Comparison of ENCODE assay signal across 15 cellular contexts in genomic region chr7:114857605-114858004, GRCh38.
"Had no signal": no experiment of that assay in that cellular context is flagged by ENCODE, and none has a peak within 500 bp of the region (broad histone marks: within the 10 kb centered on the region; RNA-seq: fewer than 3 reads in every experiment).

No MANE protein-coding gene starts in this region.

- H2AFZ ChIP-seq: parathyroid adenoma had no signal

- H3K27ac ChIP-seq: ascending aorta, parathyroid adenoma, stomach, thoracic aorta had no signal

- DNase-seq: activated CD4-positive, alpha-beta memory T cell treated with anti-CD3 and anti-CD28 coated beads, Interleukin-2, amount 10 ng/mL, durations not matched to agents 7 days and 5 days; activated naive CD4-positive, alpha-beta T cell; cortex of kidney; effector CD8-positive, alpha-beta T cell; hypothalamus; left colon; naive thymus-derived CD4-positive, alpha-beta T cell; retina; stimulated activated CD4-positive, alpha-beta T cell treated with anti-CD3 and anti-CD28 coated beads, Interleukin-15, amount 100 ng/mL, for 24 hours; stomach had no signal

- ATAC-seq: activated CD4-positive, CD25-positive, alpha-beta regulatory T cell treated with anti-CD3 and anti-CD28 coated beads, Interleukin-2, amount 50 U/mL, for 24 hours; left colon; naive thymus-derived CD4-positive, alpha-beta T cell had no signal

- H3K27me3 ChIP-seq: ascending aorta, stomach had no signal

- H3K4me3 ChIP-seq: ascending aorta, lung, stomach, thoracic aorta had no signal

- H3K9ac ChIP-seq: parathyroid adenoma had no signal

- H3K79me2 ChIP-seq: parathyroid adenoma had no signal

- H3K36me3 ChIP-seq: ascending aorta, stomach, thoracic aorta had no signal

- H3K4me1 ChIP-seq: ascending aorta, parathyroid adenoma, stomach had no signal

- H3K9me3 ChIP-seq: ascending aorta, stomach, thoracic aorta had no signal
